In genomic region chr12:47562201-47562600, GRCh38 we compare ENCODE assay signal across 31 cellular contexts.
"Had no signal": no experiment of that assay in that cellular context is flagged by ENCODE, and none has a peak within 500 bp of the region (broad histone marks: within the 10 kb centered on the region; RNA-seq: fewer than 3 reads in every experiment).

No MANE protein-coding gene starts in this region.

- H3K9me3 Mint-ChIP-seq: activated CD4-positive, alpha-beta memory T cell treated with anti-CD3 and anti-CD28 coated beads, Interleukin-2, amount 10 ng/mL, durations not matched to agents 7 days and 5 days; activated naive CD4-positive, alpha-beta T cell treated with anti-CD3 and anti-CD28 coated beads for 36 hours; activated naive CD8-positive, alpha-beta T cell treated with anti-CD3 and anti-CD28 coated beads, Interleukin-2, amount 50 U/mL, for 24 hours; activated T-cell treated with anti-CD3 and anti-CD28 coated beads, Interleukin-2, amount 50 U/mL, for 24 hours; activated T-helper 2 cell treated with anti-CD3 and anti-CD28 coated beads, Interferon-gamma antibody, Interleukin-2, Interleukin-4, amounts not matched to agents 10 μg/mL and 5 μg/mL and 100 μg/mL, durations not matched to agents 14 hours and 24 hours and 36 hours; T-helper 2 cell treated with Interferon-gamma antibody and Interleukin-4, amounts not matched to agents 5 μg/mL and 100 μg/mL, for 36 hours had no signal

- H3K4me1 Mint-ChIP-seq: activated CD4-positive, alpha-beta memory T cell treated with anti-CD3 and anti-CD28 coated beads, Interleukin-2, amount 10 ng/mL, durations not matched to agents 7 days and 5 days; activated CD4-positive, alpha-beta T cell treated with anti-CD3 and anti-CD28 coated beads, Interleukin-2, amount 10 ng/mL, durations not matched to agents 7 days and 5 days had no signal

- ATAC-seq: activated naive CD8-positive, alpha-beta T cell treated with anti-CD3 and anti-CD28 coated beads, Interleukin-2, amount 50 U/mL, for 24 hours; body of pancreas; gastroesophageal sphincter; T-helper 17 cell had no signal

- H3K27ac ChIP-seq: adrenal gland, body of pancreas, epithelial cell of prostate, esophagus squamous epithelium, gastroesophageal sphincter had no signal

- H3K36me3 ChIP-seq: adrenal gland, esophagus squamous epithelium, gastroesophageal sphincter had no signal

- H3K4me3 ChIP-seq: adrenal gland, body of pancreas, esophagus squamous epithelium, gastroesophageal sphincter had no signal

- H3K4me1 ChIP-seq: adrenal gland, body of pancreas, gastroesophageal sphincter had no signal

- H3K27ac Mint-ChIP-seq: activated CD4-positive, alpha-beta memory T cell treated with anti-CD3 and anti-CD28 coated beads, Interleukin-2, amount 10 ng/mL, durations not matched to agents 7 days and 5 days; activated CD4-positive, alpha-beta T cell treated with anti-CD3 and anti-CD28 coated beads for 36 hours; activated CD4-positive, alpha-beta T cell treated with anti-CD3 and anti-CD28 coated beads, Interleukin-2, amount 10 ng/mL, durations not matched to agents 7 days and 5 days; activated naive CD4-positive, alpha-beta T cell treated with anti-CD3 and anti-CD28 coated beads for 36 hours; activated naive CD4-positive, alpha-beta T cell treated with anti-CD3 and anti-CD28 coated beads, Interleukin-2, amount 50 U/mL, for 24 hours; activated naive CD8-positive, alpha-beta T cell treated with anti-CD3 and anti-CD28 coated beads for 36 hours; activated T-cell treated with anti-CD3 and anti-CD28 coated beads, Interleukin-2, amount 50 U/mL, for 24 hours; activated T-helper 2 cell treated with anti-CD3 and anti-CD28 coated beads, Interferon-gamma antibody, Interleukin-2, Interleukin-4, amounts not matched to agents 10 μg/mL and 5 μg/mL and 100 μg/mL, durations not matched to agents 14 hours and 24 hours and 36 hours; T-helper 17 cell; T-helper 2 cell treated with Interferon-gamma antibody and Interleukin-4, amounts not matched to agents 5 μg/mL and 100 μg/mL, for 36 hours had no signal

- H3K27me3 ChIP-seq: adrenal gland, body of pancreas, esophagus squamous epithelium, gastroesophageal sphincter had no signal

- H3K9me3 ChIP-seq: adrenal gland, body of pancreas, esophagus squamous epithelium, gastroesophageal sphincter had no signal

- DNase-seq: activated CD4-positive, alpha-beta memory T cell treated with anti-CD3 and anti-CD28 coated beads, Interleukin-2, amount 10 ng/mL, durations not matched to agents 7 days and 5 days; activated CD4-positive, alpha-beta T cell treated with anti-CD3 and anti-CD28 coated beads for 36 hours; activated CD4-positive, alpha-beta T cell treated with anti-CD3 and anti-CD28 coated beads, Interleukin-2, amount 10 ng/mL, durations not matched to agents 7 days and 5 days; activated CD4-positive, alpha-beta T cell treated with anti-CD3 and anti-CD28 coated beads, Interleukin-2, amount 50 U/mL, for 4 hours; activated CD4-positive, CD25-positive, alpha-beta regulatory T cell; activated CD4-positive, CD25-positive, alpha-beta regulatory T cell treated with anti-CD3 and anti-CD28 coated beads, Interleukin-2, amount 50 U/mL, for 72 hours; activated CD8-positive, alpha-beta memory T cell treated with anti-CD3 and anti-CD28 coated beads, Interleukin-2, amount 50 U/mL, for 48 hours; activated effector memory CD4-positive, alpha-beta T cell treated with anti-CD3 and anti-CD28 coated beads, Interleukin-2, amount 50 U/mL, for 16 hours; activated naive CD4-positive, alpha-beta T cell treated with anti-CD3 and anti-CD28 coated beads for 36 hours; activated naive CD8-positive, alpha-beta T cell treated with anti-CD3 and anti-CD28 coated beads for 36 hours; activated naive CD8-positive, alpha-beta T cell treated with anti-CD3 and anti-CD28 coated beads, Interleukin-2, amount 50 U/mL, for 24 hours; activated T-cell treated with anti-CD3 and anti-CD28 coated beads for 4 hours; activated T-cell treated with anti-CD3 and anti-CD28 coated beads, Interleukin-2, amount 50 U/mL, for 24 hours; adrenal gland; amygdala; aorta; body of pancreas; caudate nucleus; cortex of kidney; dermis blood vessel endothelial cell; effector CD8-positive, alpha-beta T cell; esophagus squamous epithelium; foreskin melanocyte; T-helper 1 cell; T-helper 17 cell; T1000 had no signal

- H3K27me3 Mint-ChIP-seq: activated CD4-positive, alpha-beta T cell treated with anti-CD3 and anti-CD28 coated beads for 36 hours; activated CD4-positive, alpha-beta T cell treated with anti-CD3 and anti-CD28 coated beads, Interleukin-2, amount 10 ng/mL, durations not matched to agents 7 days and 5 days; activated naive CD4-positive, alpha-beta T cell treated with anti-CD3 and anti-CD28 coated beads, Interleukin-2, amount 50 U/mL, for 24 hours; activated naive CD8-positive, alpha-beta T cell treated with anti-CD3 and anti-CD28 coated beads for 36 hours; activated T-cell treated with anti-CD3 and anti-CD28 coated beads, Interleukin-2, amount 50 U/mL, for 24 hours; T-helper 17 cell had no signal

- H3K4me3 Mint-ChIP-seq: activated CD4-positive, alpha-beta memory T cell treated with anti-CD3 and anti-CD28 coated beads, Interleukin-2, amount 10 ng/mL, durations not matched to agents 7 days and 5 days; activated CD4-positive, alpha-beta T cell treated with anti-CD3 and anti-CD28 coated beads for 36 hours; activated CD4-positive, alpha-beta T cell treated with anti-CD3 and anti-CD28 coated beads, Interleukin-2, amount 10 ng/mL, durations not matched to agents 7 days and 5 days; activated naive CD4-positive, alpha-beta T cell treated with anti-CD3 and anti-CD28 coated beads for 36 hours; activated naive CD4-positive, alpha-beta T cell treated with anti-CD3 and anti-CD28 coated beads, Interleukin-2, amount 50 U/mL, for 24 hours; activated naive CD8-positive, alpha-beta T cell treated with anti-CD3 and anti-CD28 coated beads for 36 hours; activated naive CD8-positive, alpha-beta T cell treated with anti-CD3 and anti-CD28 coated beads, Interleukin-2, amount 50 U/mL, for 24 hours; activated T-cell treated with anti-CD3 and anti-CD28 coated beads, Interleukin-2, amount 50 U/mL, for 24 hours; T-helper 17 cell; T-helper 2 cell treated with Interferon-gamma antibody and Interleukin-4, amounts not matched to agents 5 μg/mL and 100 μg/mL, for 36 hours had no signal
